In the genomic region with DNA sequence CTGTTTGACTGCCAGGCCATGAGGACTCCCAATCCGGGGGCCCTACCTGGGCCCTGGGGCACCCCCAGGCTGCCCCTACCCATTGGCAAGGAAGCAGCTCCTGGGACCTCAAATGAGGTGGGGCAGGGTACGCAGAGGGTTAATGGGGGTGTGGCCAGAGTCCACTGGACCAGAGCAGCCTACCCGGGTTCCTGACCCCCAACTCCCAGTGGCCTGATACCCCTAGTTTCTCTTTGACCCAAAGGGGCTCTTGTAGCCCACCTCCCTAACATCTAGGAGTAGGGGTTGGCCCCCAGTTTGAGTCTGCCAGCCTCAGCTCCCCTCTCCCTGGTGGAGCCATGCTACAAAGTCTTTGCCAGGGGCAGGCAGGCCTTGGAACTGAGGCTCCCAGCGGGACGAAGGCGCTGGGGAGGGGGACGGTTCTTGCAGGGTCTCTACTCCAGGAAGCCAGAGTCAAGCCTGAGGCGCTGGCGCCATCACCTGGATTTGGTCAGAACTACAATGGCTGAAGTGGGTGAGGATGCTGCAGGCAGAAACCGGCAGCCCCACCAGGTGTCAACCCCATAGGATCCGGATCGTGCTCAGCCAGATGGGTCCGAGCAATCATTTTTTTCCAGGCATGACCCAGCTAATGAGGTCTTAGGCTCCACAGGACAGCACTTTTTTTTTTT, we compare ENCODE assay signal across 8 cellular contexts. TPM values are rescaled to one million over a fixed set of nuclear protein-coding genes. Genes with fewer than 3 reads are reported as not detected.
DNase-seq lines count a peak whose midpoint lies in the region; ATAC-seq and TF ChIP-seq lines count a peak whose summit lies in the region.

No MANE protein-coding gene starts in this region.

- H3K4me3 Mint-ChIP-seq in osteocyte (ENCODE audit: unreplicated experiment), result no peak overlapping the region

- TF ChIP-seq CTCF in GM13977 (IDR thresholded peaks at IDR 0.05; ENCODE audit: extremely low read depth, insufficient read depth, missing control alignments) (peak; percentile 56), fibroblast of the aortic adventitia (IDR thresholded peaks at IDR 0.05; ENCODE audit: insufficient read depth, low read length) (peak; percentile 64), osteocyte (IDR thresholded peaks at IDR 0.05) (peak; percentile 60)

- ATAC-seq in HG03520 (IDR thresholded peaks at IDR 0.05; ENCODE audit: unreplicated experiment), result no peak

- H3K36me3 Mint-ChIP-seq in osteocyte (ENCODE audit: unreplicated experiment), result no peaks in the 10 kb centered on the region

- no peak overlapping the region for H3K4me3 ChIP-seq in fibroblast of the aortic adventitia (ENCODE audit: low read depth, low read length)

- H3K4me1 Mint-ChIP-seq in osteocyte (ENCODE audit: unreplicated experiment), result no peaks in the 10 kb centered on the region

- H3K27ac Mint-ChIP-seq in osteocyte (ENCODE audit: unreplicated experiment), result no peak overlapping the region

- DNase-seq in AG08395 (ENCODE audit: low spot score) (peak; percentile 48), GM13977 (ENCODE audit: low spot score) (no peak), NCI-H82 treated with DMSO at 0.1 percent for 48 hours (lab: John Stamatoyannopoulos, UW; ENCODE audit: unreplicated experiment) (peak; percentile 58), fibroblast of the aortic adventitia (ENCODE audit: low read depth) (peak; percentile 36), osteocyte (ENCODE audit: extremely low spot score, unreplicated experiment) (no peak), A172 (ENCODE audit: low spot score) (no peak)
- DNase-seq in activated T-cell treated with anti-CD3 and anti-CD28 coated beads, Interleukin-2, amount 50 U/mL, for 48 hours, result peak; percentile 75 to 79

- peaks cover 40% of the 10 kb centered on the region for H3K27me3 Mint-ChIP-seq in osteocyte (ENCODE audit: unreplicated experiment)

- in situ Hi-C loops in GM13977 (cut with MboI; ENCODE audit: low pct_unique_long_range_greater_than_20kb, low sequenced_read_pairs, unreplicated experiment), result no loop called here

- no peaks in the 10 kb centered on the region for H3K9me3 Mint-ChIP-seq in osteocyte (ENCODE audit: unreplicated experiment)

RNA-seq across cellular contexts. Expression of a gene that starts 8.4 kb away (rescaled TPM):
- total RNA-seq in fibroblast of the aortic adventitia (ENCODE audit: low replicate concordance), result 74.9 and 109 TPM in 2 replicates
- total RNA-seq in osteocyte, result 128 and 132 TPM in 2 replicates
- total RNA-seq in A172 (2014; rRNA removed; shearing (Covaris generic)), result 60.3 and 64.0 TPM in 2 replicates

RNA-seq across cellular contexts. Expression of a gene that starts 41.1 kb away (rescaled TPM):
- total RNA-seq in fibroblast of the aortic adventitia (ENCODE audit: low replicate concordance), result 33.8 and 46.4 TPM in 2 replicates
- 57.0 and 62.0 TPM in 2 replicates for total RNA-seq in osteocyte
- 105 and 125 TPM in 2 replicates for total RNA-seq in A172 (2014; rRNA removed; shearing (Covaris generic))

RNA-seq across cellular contexts. Expression of a gene that starts 43.6 kb away (rescaled TPM):
- total RNA-seq in fibroblast of the aortic adventitia (ENCODE audit: low replicate concordance) (10.5 and 25.4 TPM in 2 replicates), osteocyte (37.7 and 40.5 TPM in 2 replicates)
- total RNA-seq in A172 (2014; rRNA removed; shearing (Covaris generic)), result 44.7 and 55.7 TPM in 2 replicates

Comparison
In these comparisons a context has a peak if more than half of its experiments do, and no peak if none do; other contexts are left out.
1. DNase-seq: peak in AG08395 (single experiment), NCI-H82 treated with DMSO at 0.1 percent for 48 hours (single experiment), activated T-cell treated with anti-CD3 and anti-CD28 coated beads, Interleukin-2, amount 50 U/mL, for 48 hours (2 of 2) and fibroblast of the aortic adventitia (single experiment); none in GM13977 (single experiment), osteocyte (single experiment) and A172 (single experiment).
2. Peak in every context shown above with its lines, with median percentiles within 50 percentile points of each other: CTCF ChIP-seq.